1 cellular context compared by ENCODE assay signal in the genomic region with DNA sequence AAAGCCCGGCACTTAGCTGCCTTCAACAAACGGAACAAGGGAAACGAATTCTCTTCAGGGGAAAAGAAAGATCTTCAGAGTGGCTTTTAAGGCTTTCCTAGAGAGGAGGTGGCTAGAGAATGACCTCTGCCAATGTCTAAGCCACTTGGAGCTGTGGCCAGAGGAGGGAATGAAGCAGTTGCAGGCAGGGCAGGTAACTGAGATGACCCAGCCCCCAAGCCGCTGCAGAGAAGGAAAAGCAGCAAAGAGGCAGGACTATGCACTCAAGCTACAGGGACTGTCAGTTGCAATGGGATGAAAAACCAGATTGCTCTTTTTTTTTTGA.
TF ChIP-seq lines count a peak whose summit lies in the region.

No MANE protein-coding gene starts in this region.

TF ChIP-seq in GM23338, 12 proteins besides CTCF, POLR2A, EP300 and RAD21 (continued from another document):
- TF ChIP-seq, protein P1, sequence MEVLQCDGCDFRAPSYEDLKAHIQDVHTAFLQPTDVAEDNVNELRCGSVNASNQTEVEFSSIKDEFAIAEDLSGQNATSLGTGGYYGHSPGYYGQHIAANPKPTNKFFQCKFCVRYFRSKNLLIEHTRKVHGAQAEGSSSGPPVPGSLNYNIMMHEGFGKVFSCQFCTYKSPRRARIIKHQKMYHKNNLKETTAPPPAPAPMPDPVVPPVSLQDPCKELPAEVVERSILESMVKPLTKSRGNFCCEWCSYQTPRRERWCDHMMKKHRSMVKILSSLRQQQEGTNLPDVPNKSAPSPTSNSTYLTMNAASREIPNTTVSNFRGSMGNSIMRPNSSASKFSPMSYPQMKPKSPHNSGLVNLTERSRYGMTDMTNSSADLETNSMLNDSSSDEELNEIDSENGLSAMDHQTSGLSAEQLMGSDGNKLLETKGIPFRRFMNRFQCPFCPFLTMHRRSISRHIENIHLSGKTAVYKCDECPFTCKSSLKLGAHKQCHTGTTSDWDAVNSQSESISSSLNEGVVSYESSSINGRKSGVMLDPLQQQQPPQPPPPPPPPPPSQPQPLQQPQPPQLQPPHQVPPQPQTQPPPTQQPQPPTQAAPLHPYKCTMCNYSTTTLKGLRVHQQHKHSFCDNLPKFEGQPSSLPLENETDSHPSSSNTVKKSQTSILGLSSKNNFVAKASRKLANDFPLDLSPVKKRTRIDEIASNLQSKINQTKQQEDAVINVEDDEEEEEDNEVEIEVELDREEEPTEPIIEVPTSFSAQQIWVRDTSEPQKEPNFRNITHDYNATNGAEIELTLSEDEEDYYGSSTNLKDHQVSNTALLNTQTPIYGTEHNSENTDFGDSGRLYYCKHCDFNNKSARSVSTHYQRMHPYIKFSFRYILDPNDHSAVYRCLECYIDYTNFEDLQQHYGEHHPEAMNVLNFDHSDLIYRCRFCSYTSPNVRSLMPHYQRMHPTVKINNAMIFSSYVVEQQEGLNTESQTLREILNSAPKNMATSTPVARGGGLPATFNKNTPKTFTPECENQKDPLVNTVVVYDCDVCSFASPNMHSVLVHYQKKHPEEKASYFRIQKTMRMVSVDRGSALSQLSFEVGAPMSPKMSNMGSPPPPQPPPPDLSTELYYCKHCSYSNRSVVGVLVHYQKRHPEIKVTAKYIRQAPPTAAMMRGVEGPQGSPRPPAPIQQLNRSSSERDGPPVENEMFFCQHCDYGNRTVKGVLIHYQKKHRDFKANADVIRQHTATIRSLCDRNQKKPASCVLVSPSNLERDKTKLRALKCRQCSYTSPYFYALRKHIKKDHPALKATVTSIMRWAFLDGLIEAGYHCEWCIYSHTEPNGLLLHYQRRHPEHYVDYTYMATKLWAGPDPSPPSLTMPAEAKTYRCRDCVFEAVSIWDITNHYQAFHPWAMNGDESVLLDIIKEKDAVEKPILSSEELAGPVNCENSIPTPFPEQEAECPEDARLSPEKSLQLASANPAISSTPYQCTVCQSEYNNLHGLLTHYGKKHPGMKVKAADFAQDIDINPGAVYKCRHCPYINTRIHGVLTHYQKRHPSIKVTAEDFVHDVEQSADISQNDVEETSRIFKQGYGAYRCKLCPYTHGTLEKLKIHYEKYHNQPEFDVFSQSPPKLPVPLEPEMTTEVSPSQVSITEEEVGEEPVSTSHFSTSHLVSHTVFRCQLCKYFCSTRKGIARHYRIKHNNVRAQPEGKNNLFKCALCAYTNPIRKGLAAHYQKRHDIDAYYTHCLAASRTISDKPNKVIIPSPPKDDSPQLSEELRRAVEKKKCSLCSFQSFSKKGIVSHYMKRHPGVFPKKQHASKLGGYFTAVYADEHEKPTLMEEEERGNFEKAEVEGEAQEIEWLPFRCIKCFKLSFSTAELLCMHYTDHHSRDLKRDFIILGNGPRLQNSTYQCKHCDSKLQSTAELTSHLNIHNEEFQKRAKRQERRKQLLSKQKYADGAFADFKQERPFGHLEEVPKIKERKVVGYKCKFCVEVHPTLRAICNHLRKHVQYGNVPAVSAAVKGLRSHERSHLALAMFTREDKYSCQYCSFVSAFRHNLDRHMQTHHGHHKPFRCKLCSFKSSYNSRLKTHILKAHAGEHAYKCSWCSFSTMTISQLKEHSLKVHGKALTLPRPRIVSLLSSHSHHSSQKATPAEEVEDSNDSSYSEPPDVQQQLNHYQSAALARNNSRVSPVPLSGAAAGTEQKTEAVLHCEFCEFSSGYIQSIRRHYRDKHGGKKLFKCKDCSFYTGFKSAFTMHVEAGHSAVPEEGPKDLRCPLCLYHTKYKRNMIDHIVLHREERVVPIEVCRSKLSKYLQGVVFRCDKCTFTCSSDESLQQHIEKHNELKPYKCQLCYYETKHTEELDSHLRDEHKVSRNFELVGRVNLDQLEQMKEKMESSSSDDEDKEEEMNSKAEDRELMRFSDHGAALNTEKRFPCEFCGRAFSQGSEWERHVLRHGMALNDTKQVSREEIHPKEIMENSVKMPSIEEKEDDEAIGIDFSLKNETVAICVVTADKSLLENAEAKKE (CRISPR knock-in tag; IDR thresholded peaks at IDR 0.05): no peak; the same call in 1 of the 2 replicates
- TF ChIP-seq EZH2 (IDR thresholded peaks at IDR 0.05; ENCODE audit: low read depth, unreplicated experiment): no peak
- TF ChIP-seq, protein P2, sequence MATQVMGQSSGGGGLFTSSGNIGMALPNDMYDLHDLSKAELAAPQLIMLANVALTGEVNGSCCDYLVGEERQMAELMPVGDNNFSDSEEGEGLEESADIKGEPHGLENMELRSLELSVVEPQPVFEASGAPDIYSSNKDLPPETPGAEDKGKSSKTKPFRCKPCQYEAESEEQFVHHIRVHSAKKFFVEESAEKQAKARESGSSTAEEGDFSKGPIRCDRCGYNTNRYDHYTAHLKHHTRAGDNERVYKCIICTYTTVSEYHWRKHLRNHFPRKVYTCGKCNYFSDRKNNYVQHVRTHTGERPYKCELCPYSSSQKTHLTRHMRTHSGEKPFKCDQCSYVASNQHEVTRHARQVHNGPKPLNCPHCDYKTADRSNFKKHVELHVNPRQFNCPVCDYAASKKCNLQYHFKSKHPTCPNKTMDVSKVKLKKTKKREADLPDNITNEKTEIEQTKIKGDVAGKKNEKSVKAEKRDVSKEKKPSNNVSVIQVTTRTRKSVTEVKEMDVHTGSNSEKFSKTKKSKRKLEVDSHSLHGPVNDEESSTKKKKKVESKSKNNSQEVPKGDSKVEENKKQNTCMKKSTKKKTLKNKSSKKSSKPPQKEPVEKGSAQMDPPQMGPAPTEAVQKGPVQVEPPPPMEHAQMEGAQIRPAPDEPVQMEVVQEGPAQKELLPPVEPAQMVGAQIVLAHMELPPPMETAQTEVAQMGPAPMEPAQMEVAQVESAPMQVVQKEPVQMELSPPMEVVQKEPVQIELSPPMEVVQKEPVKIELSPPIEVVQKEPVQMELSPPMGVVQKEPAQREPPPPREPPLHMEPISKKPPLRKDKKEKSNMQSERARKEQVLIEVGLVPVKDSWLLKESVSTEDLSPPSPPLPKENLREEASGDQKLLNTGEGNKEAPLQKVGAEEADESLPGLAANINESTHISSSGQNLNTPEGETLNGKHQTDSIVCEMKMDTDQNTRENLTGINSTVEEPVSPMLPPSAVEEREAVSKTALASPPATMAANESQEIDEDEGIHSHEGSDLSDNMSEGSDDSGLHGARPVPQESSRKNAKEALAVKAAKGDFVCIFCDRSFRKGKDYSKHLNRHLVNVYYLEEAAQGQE (IDR thresholded peaks at IDR 0.05; ENCODE audit: unreplicated experiment): no peak
